Comparison of ENCODE assay signal across 3 cellular contexts in the genomic region with DNA sequence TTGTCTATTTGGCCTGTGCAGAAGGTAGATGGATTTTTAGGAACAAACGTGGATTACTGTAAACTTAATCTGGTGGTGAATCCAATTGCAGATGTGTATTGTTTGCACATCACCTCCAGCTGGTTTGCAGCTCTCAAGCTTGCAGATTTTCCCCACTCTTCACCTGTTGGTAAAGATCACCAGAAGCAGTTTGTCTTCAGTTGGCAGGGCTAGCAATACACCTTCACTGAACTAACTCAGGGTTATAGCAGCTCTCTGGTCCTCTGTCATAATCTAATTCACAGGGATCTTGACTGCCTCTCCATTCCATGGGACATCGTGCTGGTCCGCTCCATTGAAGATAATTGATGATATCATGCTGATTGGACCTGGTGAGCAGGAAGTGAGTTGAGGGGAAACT.
"Had no signal": no experiment of that assay in that cellular context is flagged by ENCODE, and none has a peak within 500 bp of the region (broad histone marks: within the 10 kb centered on the region; RNA-seq: fewer than 3 reads in every experiment).

No MANE protein-coding gene starts in this region.

- ATAC-seq: GM12878 had no signal

- DNase-seq: GDM1, GF-D8 had no signal

- H3K4me3 ChIP-seq: GM12878 had no signal
